ENCODE assay signal across 1 cellular context in genomic region chr2:20818820-20819219, GRCh38.
TF ChIP-seq lines count a peak whose summit lies in the region.

No MANE protein-coding gene starts in this region.

TF ChIP-seq in GM12878, 131 proteins besides CTCF, POLR2A, EP300 and RAD21 (continued from another document):
- TF ChIP-seq ZBTB40 (IDR thresholded peaks at IDR 0.05; ENCODE audit: borderline replicate concordance) (no peak), RUNX3 (IDR thresholded peaks at IDR 0.05; ENCODE audit: low read length) (peak; percentile 40; the same call in 1 of the 2 replicates), SRF (IDR thresholded peaks at IDR 0.05; ENCODE audit: low read depth in 2 of 2, low read length in 2 of 2) (no peak), BCLAF1 (IDR thresholded peaks at IDR 0.05) (no peak), FOS (IDR thresholded peaks at IDR 0.05; ENCODE audit: borderline replicate concordance, extremely low read depth, insufficient read length) (no peak), IKZF1 (conservative IDR thresholded peaks at IDR 0.05) (no peak), JUNB (IDR thresholded peaks at IDR 0.05) (0 out of 2 replicates have a peak, but pooled peaks have one; percentile 13)
- TF ChIP-seq, protein P1, sequence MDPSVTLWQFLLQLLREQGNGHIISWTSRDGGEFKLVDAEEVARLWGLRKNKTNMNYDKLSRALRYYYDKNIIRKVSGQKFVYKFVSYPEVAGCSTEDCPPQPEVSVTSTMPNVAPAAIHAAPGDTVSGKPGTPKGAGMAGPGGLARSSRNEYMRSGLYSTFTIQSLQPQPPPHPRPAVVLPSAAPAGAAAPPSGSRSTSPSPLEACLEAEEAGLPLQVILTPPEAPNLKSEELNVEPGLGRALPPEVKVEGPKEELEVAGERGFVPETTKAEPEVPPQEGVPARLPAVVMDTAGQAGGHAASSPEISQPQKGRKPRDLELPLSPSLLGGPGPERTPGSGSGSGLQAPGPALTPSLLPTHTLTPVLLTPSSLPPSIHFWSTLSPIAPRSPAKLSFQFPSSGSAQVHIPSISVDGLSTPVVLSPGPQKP (IDR thresholded peaks at IDR 0.05; ENCODE audit: low read depth, low read length): no peak
